ENCODE assay signal across 28 cellular contexts in the genomic region with DNA sequence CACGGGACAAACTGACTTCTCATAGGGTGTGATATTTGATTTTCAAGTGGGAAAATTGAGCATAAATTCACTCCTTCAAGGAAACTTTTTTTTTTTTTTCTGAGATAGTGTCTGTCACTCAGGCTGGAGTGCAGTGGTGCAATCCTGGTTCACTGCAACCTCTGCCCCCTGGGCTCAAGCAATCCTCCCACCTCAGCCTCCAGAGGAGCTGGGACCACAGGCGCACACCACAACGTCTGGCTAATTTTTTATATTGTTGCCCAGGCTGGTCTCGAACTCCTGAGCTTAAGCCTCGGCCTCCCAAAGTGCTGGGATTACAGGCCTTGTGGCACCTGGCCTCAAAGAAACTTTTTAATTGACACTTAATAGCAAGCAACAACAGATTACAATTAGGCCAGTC. TPM values are rescaled to one million over a fixed set of nuclear protein-coding genes. Genes with fewer than 3 reads are reported as not detected.
A peak's percentile ranks its signal among the peaks of the same experiment; 100 is the strongest.
DNase-seq lines count a peak whose midpoint lies in the region; ATAC-seq and TF ChIP-seq lines count a peak whose summit lies in the region.
"Had no signal": no experiment of that assay in that cellular context is flagged by ENCODE, and none has a peak within 500 bp of the region (broad histone marks: within the 10 kb centered on the region; RNA-seq: fewer than 3 reads in every experiment).

No MANE protein-coding gene starts in this region.

- H3K9me3 ChIP-seq in left ventricle myocardium inferior (replicated peaks) (no peaks in the 10 kb centered on the region), PC-9 (ENCODE audit: insufficient read depth, low read depth) (no peaks in the 10 kb centered on the region)

- H3K27ac Mint-ChIP-seq in dendritic cell treated with granulocyte-macrophage colony-stimulating factor and Interleukin-4, amounts not matched to agents 40 ng/mL and 50 ng/mL, for 4 days = peak overlapping the region; percentile 96
- H3K27ac Mint-ChIP-seq in nephron progenitor cell = peak overlapping the region; percentile 82
- H3K27ac Mint-ChIP-seq: activated naive CD8-positive, alpha-beta T cell treated with anti-CD3 and anti-CD28 coated beads for 36 hours had no signal

- H3K4me3 ChIP-seq in left ventricle myocardium inferior = no peak overlapping the region
- no peak overlapping the region for H3K4me3 ChIP-seq in PC-9
- H3K4me3 ChIP-seq: tibial artery had no signal

- H3F3A ChIP-seq in PC-9 (ENCODE audit: insufficient read depth, low read depth) = no peaks in the 10 kb centered on the region

- no peaks in the 10 kb centered on the region for H3K9me2 ChIP-seq in PC-9 (ENCODE audit: insufficient read depth)

- H3K79me2 ChIP-seq in PC-9 (ENCODE audit: low read depth) = no peaks in the 10 kb centered on the region

- H2AFZ ChIP-seq in PC-9 = no peak overlapping the region

- no peak overlapping the region for H3K4me2 ChIP-seq in PC-9

- BruUV-seq in PC-9 (replicated peaks; lab: Mats Ljungman, UMichigan) = no TSS peak

- ATAC-seq in Right ventricle myocardium superior (ENCODE audit: poor library complexity) = no peak
- no peak for ATAC-seq in HG03175 (IDR thresholded peaks at IDR 0.05; ENCODE audit: unreplicated experiment)
- no peak for ATAC-seq in HG03565 (IDR thresholded peaks at IDR 0.05; ENCODE audit: unreplicated experiment)
- ATAC-seq: stimulated activated naive CD8-positive, alpha-beta T cell treated with anti-CD3 and anti-CD28 coated beads, Interleukin-15, Interleukin-2, amounts not matched to agents 100 U/mL and 50 U/mL, for 24 hours had no signal

- H3K4me1 ChIP-seq in left ventricle myocardium inferior = no peaks in the 10 kb centered on the region
- no peaks in the 10 kb centered on the region for H3K4me1 ChIP-seq in PC-9 (replicated peaks; ENCODE audit: insufficient read depth)
- H3K4me1 ChIP-seq: tibial artery had no signal

- TF ChIP-seq CTCF in left ventricle myocardium inferior (IDR thresholded peaks at IDR 0.05; ENCODE audit: borderline replicate concordance) (no peak), nephron progenitor cell (IDR thresholded peaks at IDR 0.05) (no peak), PC-9 (conservative IDR thresholded peaks at IDR 0.05) (no peak)

- CTCF ChIA-PET in PC-9 (lab: Charles Lee) = interaction anchor here (0.7 kb wide), 1 partner anchor 18 kb away, joined by 6 read pairs; no protein-coding TSS in a partner anchor

- H3K36me3 ChIP-seq in left ventricle myocardium inferior = no peaks in the 10 kb centered on the region
- no peaks in the 10 kb centered on the region for H3K36me3 ChIP-seq in PC-9 (ENCODE audit: low read depth)
- H3K36me3 ChIP-seq: tibial artery had no signal

- POLR2A ChIA-PET in PC-9 (lab: Charles Lee; ENCODE audit: unreplicated experiment) = no interaction called here

- peak overlapping the region; percentile 26 for H3K4me3 Mint-ChIP-seq in dendritic cell treated with granulocyte-macrophage colony-stimulating factor and Interleukin-4, amounts not matched to agents 40 ng/mL and 50 ng/mL, for 4 days
- H3K4me3 Mint-ChIP-seq in nephron progenitor cell = no peak overlapping the region
- H3K4me3 Mint-ChIP-seq: activated naive CD8-positive, alpha-beta T cell treated with anti-CD3 and anti-CD28 coated beads for 36 hours had no signal

- no peaks in the 10 kb centered on the region for H3K36me3 Mint-ChIP-seq in dendritic cell treated with granulocyte-macrophage colony-stimulating factor and Interleukin-4, amounts not matched to agents 40 ng/mL and 50 ng/mL, for 4 days (ENCODE audit: low read depth)
- no peaks in the 10 kb centered on the region for H3K36me3 Mint-ChIP-seq in nephron progenitor cell (ENCODE audit: low read depth)
- H3K36me3 Mint-ChIP-seq: activated naive CD8-positive, alpha-beta T cell treated with anti-CD3 and anti-CD28 coated beads for 36 hours had no signal

- no peak for DNase-seq in left ventricle myocardium inferior
- DNase-seq in Right ventricle myocardium superior = no peak
- DNase-seq in nephron progenitor cell = no peak
- no peak for DNase-seq in PC-9
- no peak for DNase-seq in DMS79 (lab: John Stamatoyannopoulos, UW)
- DNase-seq: 8988T; activated CD4-positive, alpha-beta T cell treated with anti-CD3 and anti-CD28 coated beads, Interleukin-2, amount 50 U/mL, for 48 hours; activated CD8-positive, alpha-beta memory T cell treated with anti-CD3 and anti-CD28 coated beads, Interleukin-2, amount 50 U/mL, for 4 hours; activated naive CD8-positive, alpha-beta T cell treated with anti-CD3 and anti-CD28 coated beads for 36 hours; DMS53; effector CD4-positive, alpha-beta T cell; head of caudate nucleus; kidney glomerular epithelial cell; mesenchymal stem cell; NCI-H1417 treated with DMSO at 0.1 percent for 48 hours; NCI-H2107; NCI-H446 treated with DMSO at 0.1 percent for 48 hours; retina; stimulated activated CD4-positive, alpha-beta T cell treated with anti-CD3 and anti-CD28 coated beads, Interleukin-2, amount 100 ng/mL, for 48 hours; stimulated activated naive CD8-positive, alpha-beta T cell treated with anti-CD3 and anti-CD28 coated beads, Interleukin-15, Interleukin-2, amounts not matched to agents 100 U/mL and 50 U/mL, for 24 hours; SW 1271; tibial artery had no signal

- H3K9me3 Mint-ChIP-seq in dendritic cell treated with granulocyte-macrophage colony-stimulating factor and Interleukin-4, amounts not matched to agents 40 ng/mL and 50 ng/mL, for 4 days = no peaks in the 10 kb centered on the region
- peaks cover 73% of the 10 kb centered on the region for H3K9me3 Mint-ChIP-seq in nephron progenitor cell
- H3K9me3 Mint-ChIP-seq: activated naive CD8-positive, alpha-beta T cell treated with anti-CD3 and anti-CD28 coated beads for 36 hours had no signal

- no peaks in the 10 kb centered on the region for H3K27me3 Mint-ChIP-seq in dendritic cell treated with granulocyte-macrophage colony-stimulating factor and Interleukin-4, amounts not matched to agents 40 ng/mL and 50 ng/mL, for 4 days
- H3K27me3 Mint-ChIP-seq in nephron progenitor cell (ENCODE audit: low read depth, poor library complexity) = peaks cover 2% of the 10 kb centered on the region
- H3K27me3 Mint-ChIP-seq: activated naive CD8-positive, alpha-beta T cell treated with anti-CD3 and anti-CD28 coated beads for 36 hours had no signal

- peaks cover 47% of the 10 kb centered on the region for H3K4me1 Mint-ChIP-seq in dendritic cell treated with granulocyte-macrophage colony-stimulating factor and Interleukin-4, amounts not matched to agents 40 ng/mL and 50 ng/mL, for 4 days (ENCODE audit: low read depth)
- peaks cover 9% of the 10 kb centered on the region for H3K4me1 Mint-ChIP-seq in nephron progenitor cell
- H3K4me1 Mint-ChIP-seq: activated naive CD8-positive, alpha-beta T cell treated with anti-CD3 and anti-CD28 coated beads for 36 hours had no signal

- H3K27ac ChIP-seq in left ventricle myocardium inferior (replicated peaks) (peak overlapping the region; percentile 48), PC-9 (no peak overlapping the region)
- H3K27ac ChIP-seq: tibial artery had no signal

- H3K27me3 ChIP-seq in left ventricle myocardium inferior (ENCODE audit: low read depth) = no peaks in the 10 kb centered on the region
- H3K27me3 ChIP-seq in PC-9 (ENCODE audit: insufficient read depth, low read depth) = no peaks in the 10 kb centered on the region
- H3K27me3 ChIP-seq: tibial artery had no signal

- H4K20me1 ChIP-seq in PC-9 (ENCODE audit: insufficient read depth) = no peaks in the 10 kb centered on the region

- intact Hi-C loops in left ventricle myocardium inferior (cut with micrococcal nuclease) (no loop called here), Right ventricle myocardium superior (cut with DNase I) (loop anchor here (10.0 kb wide), 1 partner anchor 96 kb away; no protein-coding TSS in a partner anchor), PC-9 (cut with micrococcal nuclease; ENCODE audit: unreplicated experiment) (loop anchor here (10.0 kb wide), 1 partner anchor 654 kb away; no protein-coding TSS in a partner anchor)
- intact Hi-C loops in dendritic cell treated with granulocyte-macrophage colony-stimulating factor and Interleukin-4, amounts not matched to agents 40 ng/mL and 50 ng/mL, for 4 days (cut with micrococcal nuclease) = loop anchor here (10.0 kb wide), 1 partner anchor 256 kb away; no protein-coding TSS in a partner anchor

RNA-seq across cellular contexts. Expression of a gene that starts 13.8 kb away (rescaled TPM):
- total RNA-seq in left ventricle myocardium inferior (not detected), Right ventricle myocardium superior (not detected), PC-9 (2021) (not detected in 2 replicates)
- total RNA-seq: activated naive CD8-positive, alpha-beta T cell treated with anti-CD3 and anti-CD28 coated beads for 36 hours; epithelial cell of proximal tubule; fibroblast of villous mesenchyme; myocyte had no signal
